2 cellular contexts compared by ENCODE assay signal in genomic region chr14:24597403-24597802, GRCh38.
TF ChIP-seq lines count a peak whose summit lies in the region.

No MANE protein-coding gene starts in this region.

TF ChIP-seq in HepG2, 621 proteins besides CTCF, POLR2A, EP300 and RAD21:
- peak; percentile 69; the same call in 1 of the 2 replicates for TF ChIP-seq SOX6 (IDR thresholded peaks at IDR 0.05)
- no peak for TF ChIP-seq SOX6 (CRISPR knock-in tag; IDR thresholded peaks at IDR 0.05)
- TF ChIP-seq ZSCAN21 (CRISPR knock-in tag; IDR thresholded peaks at IDR 0.05; ENCODE audit: borderline replicate concordance): no peak
- TF ChIP-seq PHB2 (IDR thresholded peaks at IDR 0.05; ENCODE audit: partially characterized antibody): peak; percentile 78
TF ChIP-seq in HepG2: peak in this region for 2.

TF ChIP-seq in GM12878, 131 proteins besides CTCF, POLR2A, EP300 and RAD21:
- TF ChIP-seq ZBTB33 (IDR thresholded peaks at IDR 0.05) (no peak), TAF1 (IDR thresholded peaks at IDR 0.05; ENCODE audit: borderline replicate concordance, low read depth, low read length) (no peak), BRCA1 (IDR thresholded peaks at IDR 0.05; ENCODE audit: low read depth, low read length) (no peak), PBX3 (IDR thresholded peaks at IDR 0.05; ENCODE audit: insufficient replicate concordance, low read depth, low read length) (no peak), BCLAF1 (IDR thresholded peaks at IDR 0.05) (no peak), POLR2AphosphoS5 (IDR thresholded peaks at IDR 0.05; ENCODE audit: low read length) (no peak)
